In the genomic region with DNA sequence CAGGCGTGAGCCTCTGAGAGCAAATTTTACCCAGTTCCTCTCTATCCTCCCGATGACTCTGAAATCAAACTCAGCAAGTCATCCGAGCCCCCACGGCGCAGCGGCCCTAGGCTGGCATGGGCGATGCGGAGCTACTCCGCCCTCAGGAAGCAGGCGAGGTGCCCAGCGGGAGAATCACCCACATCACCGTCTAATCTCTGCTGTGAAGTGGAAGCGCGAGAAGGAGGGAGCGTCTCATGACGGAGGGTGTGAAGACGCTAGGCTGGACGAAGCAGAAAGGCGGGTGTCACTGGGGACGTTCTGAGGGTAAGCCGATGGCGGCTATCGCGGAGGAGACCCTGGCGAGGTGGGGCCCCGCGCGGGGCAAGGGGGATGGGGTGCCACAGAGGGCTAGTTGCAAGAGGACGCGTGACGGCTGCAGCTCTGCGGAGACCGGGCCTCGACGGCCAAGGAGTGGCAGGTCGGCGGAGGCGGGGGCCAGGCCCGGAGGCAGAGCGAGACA, we compare ENCODE assay signal across 8 cellular contexts. TPM values are rescaled to one million over a fixed set of nuclear protein-coding genes. Genes with fewer than 3 reads are reported as not detected.
DNase-seq lines count a peak whose midpoint lies in the region; ATAC-seq and TF ChIP-seq lines count a peak whose summit lies in the region.

No MANE protein-coding gene starts in this region.

- peaks cover 27% of the 10 kb centered on the region for H3K27me3 Mint-ChIP-seq in endodermal cell (ENCODE audit: insufficient read depth)

- no peaks in the 10 kb centered on the region for H3K36me3 ChIP-seq in endodermal cell (ENCODE audit: control insufficient read depth, insufficient read depth, low read length)
- H3K36me3 ChIP-seq in mucosa of rectum (ENCODE audit: control insufficient read depth in 2 of 2, insufficient read depth in 2 of 2, low read length in 2 of 2), result no peaks in the 10 kb centered on the region
- H3K36me3 ChIP-seq in urinary bladder (ENCODE audit: insufficient read depth), result no peaks in the 10 kb centered on the region

- ATAC-seq in HG03159 (IDR thresholded peaks at IDR 0.05; ENCODE audit: unreplicated experiment), result no peak

- H3K9ac ChIP-seq in endodermal cell (ENCODE audit: extremely low read depth, low read length, poor library complexity, severe bottlenecking), result peak overlapping the region; percentile 11
- peak overlapping the region; percentile 60 to 71 for H3K9ac ChIP-seq in mucosa of rectum (ENCODE audit: low read depth in 1 of 2, low read length in 2 of 2)

- H3K27ac Mint-ChIP-seq in endodermal cell, result peak overlapping the region; percentile 79

- TF ChIP-seq CTCF in C4-2B (conservative IDR thresholded peaks at IDR 0.05), result no peak
- no peak for TF ChIP-seq CTCF in endodermal cell (conservative IDR thresholded peaks at IDR 0.05)

- H3K27ac ChIP-seq in C4-2B (peak overlapping the region; percentile 79), endodermal cell (ENCODE audit: low read depth, low read length) (peak overlapping the region; percentile 22), mucosa of rectum (ENCODE audit: low read depth in 2 of 2, low read length in 2 of 2) (peak overlapping the region; percentile 9 to 28), urinary bladder (ENCODE audit: low read depth) (no peak overlapping the region)

- H3K4me3 Mint-ChIP-seq in endodermal cell, result peak overlapping the region; percentile 74

- no peaks in the 10 kb centered on the region for H3K36me3 Mint-ChIP-seq in endodermal cell (ENCODE audit: low read depth)

- no peaks in the 10 kb centered on the region for H3K9me3 Mint-ChIP-seq in endodermal cell

- H3K4me1 ChIP-seq in endodermal cell (ENCODE audit: control insufficient read depth, insufficient read depth, low read length), result no peaks in the 10 kb centered on the region
- peaks cover 21 to 22% of the 10 kb centered on the region in 2 donors for H3K4me1 ChIP-seq in mucosa of rectum (ENCODE audit: control insufficient read depth in 2 of 2, insufficient read depth in 2 of 2, low read length in 2 of 2)
- no peaks in the 10 kb centered on the region for H3K4me1 ChIP-seq in urinary bladder (ENCODE audit: insufficient read depth)

- peak overlapping the region; percentile 86 for H3K4me3 ChIP-seq in endodermal cell (ENCODE audit: low read length)
- peak overlapping the region; percentile 73 to 77 for H3K4me3 ChIP-seq in mucosa of rectum (ENCODE audit: low read length in 2 of 2)
- peak overlapping the region; percentile 12 for H3K4me3 ChIP-seq in urinary bladder (ENCODE audit: low read depth, low read length)

- DNase-seq in GM19238 (ENCODE audit: insufficient read length, low spot score) (peak; percentile 44), HT1080 (ENCODE audit: low read depth) (peak; percentile 42), UCSD-AML1 (lab: John Stamatoyannopoulos, UW; ENCODE audit: unreplicated experiment) (peak; percentile 53), endodermal cell (no peak)

- peaks cover 13% of the 10 kb centered on the region for H3K4me1 Mint-ChIP-seq in endodermal cell

- H3K27me3 ChIP-seq in endodermal cell (ENCODE audit: control insufficient read depth, insufficient read depth, low read length, poor library complexity, severe bottlenecking) (no peaks in the 10 kb centered on the region), mucosa of rectum (ENCODE audit: control insufficient read depth in 2 of 2, insufficient read depth in 2 of 2, low read length in 2 of 2) (peaks cover 0 to 6% of the 10 kb centered on the region in 2 donors)

- WGBS in endodermal cell (ENCODE audit: insufficient coverage in 1 of 2, insufficient read length in 1 of 2), 2 experiments, result 4 to 6% methylated on average over 33 to 40 of the region's 40 CpGs
- WGBS in urinary bladder, result under 1% methylated on average over 40 of the region's 40 CpGs

- H3K9me3 ChIP-seq in endodermal cell (ENCODE audit: control insufficient read depth, low read length), result no peaks in the 10 kb centered on the region
- no peaks in the 10 kb centered on the region for H3K9me3 ChIP-seq in mucosa of rectum (ENCODE audit: control insufficient read depth in 2 of 2, low read length in 2 of 2)

RNA-seq across cellular contexts. Expression of a gene that starts 9.1 kb away (rescaled TPM):
- 304 and 403 TPM in 2 replicates for total RNA-seq in HT1080 (2014; rRNA removed; shearing (Covaris generic))
- 409 and 412 TPM in 2 replicates for polyA plus RNA-seq in HT1080 (2015; cell fraction: cytosol; rRNA removed)
- polyA plus RNA-seq in HT1080 (2015; cell fraction: nucleus; rRNA removed), result 212 and 215 TPM in 2 replicates
- total RNA-seq in endodermal cell (100 to 1,000 TPM; 243 to 278 TPM), urinary bladder (96.3 TPM)
- polyA plus RNA-seq in endodermal cell (2013, experiment 1 of 2), result 454 TPM
- 428 TPM for polyA plus RNA-seq in endodermal cell (2013, experiment 2 of 2)
- polyA plus RNA-seq in urinary bladder, result 263 TPM

RNA-seq across cellular contexts. Expression of a gene that starts 21.9 kb away (rescaled TPM):
- 2.2 TPM in 1 of 2 replicates, not detected in the other for total RNA-seq in HT1080 (2014; rRNA removed; shearing (Covaris generic))
- polyA plus RNA-seq in HT1080 (2015; cell fraction: cytosol; rRNA removed), result 0.02 TPM in 1 of 2 replicates, not detected in the other
- 0.17 and 0.25 TPM in 2 replicates for polyA plus RNA-seq in HT1080 (2015; cell fraction: nucleus; rRNA removed)
- total RNA-seq in endodermal cell (1 to 10 TPM; 1.5 to 1.9 TPM), urinary bladder (0.63 TPM)
- 4.4 TPM for polyA plus RNA-seq in endodermal cell (2013, experiment 1 of 2)
- 4.3 TPM for polyA plus RNA-seq in endodermal cell (2013, experiment 2 of 2)
- 0.14 TPM for polyA plus RNA-seq in urinary bladder

RNA-seq across cellular contexts. Expression of a gene that starts 35.5 kb away (rescaled TPM):
- total RNA-seq in HT1080 (2014; rRNA removed; shearing (Covaris generic)), result not detected in 2 replicates
- polyA plus RNA-seq in HT1080 (2015; cell fraction: cytosol; rRNA removed), result not detected in 2 replicates
- polyA plus RNA-seq in HT1080 (2015; cell fraction: nucleus; rRNA removed), result not detected in 2 replicates
- total RNA-seq in endodermal cell (1 to 10 TPM in 1 of 2 donors, under 1 TPM in 1; 0.42 to 1.2 TPM), urinary bladder (not detected)
- polyA plus RNA-seq in endodermal cell (2013, experiment 1 of 2), result 0.11 TPM
- 0.12 TPM for polyA plus RNA-seq in endodermal cell (2013, experiment 2 of 2)
- not detected for polyA plus RNA-seq in urinary bladder

RNA-seq across cellular contexts. Expression of a gene that starts 42.0 kb away (rescaled TPM):
- 4.0 and 5.0 TPM in 2 replicates for total RNA-seq in HT1080 (2014; rRNA removed; shearing (Covaris generic))
- 9.0 TPM in 2 replicates for polyA plus RNA-seq in HT1080 (2015; cell fraction: cytosol; rRNA removed)
- polyA plus RNA-seq in HT1080 (2015; cell fraction: nucleus; rRNA removed), result 53.7 and 68.6 TPM in 2 replicates
- total RNA-seq in endodermal cell (10 to 100 TPM in 1 of 2 donors, 1 to 10 TPM in 1; 6.5 to 10.3 TPM), urinary bladder (63.4 TPM)
- polyA plus RNA-seq in endodermal cell (2013, experiment 1 of 2), result 19.4 TPM
- polyA plus RNA-seq in endodermal cell (2013, experiment 2 of 2), result 15.1 TPM
- polyA plus RNA-seq in urinary bladder, result 35.5 TPM

RNA-seq across cellular contexts. Expression of a gene that starts 51.9 kb away (rescaled TPM):
- not detected in 2 replicates for total RNA-seq in HT1080 (2014; rRNA removed; shearing (Covaris generic))
- polyA plus RNA-seq in HT1080 (2015; cell fraction: cytosol; rRNA removed), result not detected in 2 replicates
- polyA plus RNA-seq in HT1080 (2015; cell fraction: nucleus; rRNA removed), result not detected in 2 replicates
- total RNA-seq in endodermal cell (not detected), urinary bladder (0.79 TPM)
- polyA plus RNA-seq in endodermal cell (2013, experiment 1 of 2), result 0.25 TPM
- polyA plus RNA-seq in endodermal cell (2013, experiment 2 of 2), result not detected
- polyA plus RNA-seq in urinary bladder, result 0.39 TPM

Comparison
In these comparisons a context has a peak if more than half of its experiments do, and no peak if none do; other contexts are left out.
1. H3K4me3 ChIP-seq: peak in every context shown above with its lines; median percentile 86 in endodermal cell; 75 in mucosa of rectum; 12 in urinary bladder.